8 cellular contexts compared by ENCODE assay signal in the genomic region with DNA sequence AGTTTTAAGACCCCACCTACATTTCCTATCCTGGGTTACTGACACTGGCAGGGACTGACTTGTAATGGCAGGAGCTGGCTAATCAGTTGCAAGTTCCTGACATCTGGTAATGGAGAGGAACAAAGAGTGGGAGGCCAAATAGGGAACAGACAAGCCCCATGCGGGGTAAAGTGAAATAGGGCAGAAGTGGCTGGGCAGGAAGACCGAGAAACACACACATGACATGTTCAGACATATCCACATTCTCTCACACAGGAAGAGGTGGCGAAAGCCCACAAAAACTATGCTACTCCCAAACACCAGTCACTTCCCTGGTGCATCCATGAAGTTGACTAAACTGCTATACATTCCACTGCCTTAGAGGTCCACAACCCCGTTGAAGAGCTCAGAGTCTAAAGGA.
A peak's percentile ranks its signal among the peaks of the same experiment; 100 is the strongest.
DNase-seq lines count a peak whose midpoint lies in the region; ATAC-seq and TF ChIP-seq lines count a peak whose summit lies in the region.

No MANE protein-coding gene starts in this region.

- CTCF ChIA-PET in PC-9 (lab: Charles Lee), result no interaction called here

- H2AFZ ChIP-seq in PC-9, result no peak overlapping the region

- 59 to 77% methylated on average over 4 of the region's 4 CpGs for WGBS in heart right ventricle, 2 donors

- no peak for DNase-seq in PC-9
- no peak for DNase-seq in heart right ventricle
- DNase-seq in tibial artery, result peak; percentile 52 to 70
- DNase-seq in ecto neural progenitor cell (ENCODE audit: low spot score), result no peak
- DNase-seq in HuH-7 (ENCODE audit: low spot score), result no peak
- no peak for DNase-seq in NCI-H2227 (lab: John Stamatoyannopoulos, UW; ENCODE audit: unreplicated experiment)

- H3K27ac ChIP-seq in PC-9, result peak overlapping the region; percentile 83; the same call in 1 of the 2 replicates
- peak overlapping the region in 4 of 10 donors; percentile 26 to 81 (median 45) for H3K27ac ChIP-seq in heart right ventricle
- H3K27ac ChIP-seq in tibial artery, result peak overlapping the region; percentile 46 to 50

- H3K4me1 ChIP-seq in PC-9 (replicated peaks; ENCODE audit: insufficient read depth), result peaks cover 63% of the 10 kb centered on the region
- H3K4me1 ChIP-seq in heart right ventricle, result peaks cover 0 to 51% (median 5%) of the 10 kb centered on the region in 9 donors
- peaks cover 0 to 40% (median 9%) of the 10 kb centered on the region in 4 donors for H3K4me1 ChIP-seq in tibial artery

- intact Hi-C loops in PC-9 (cut with micrococcal nuclease; ENCODE audit: unreplicated experiment) (no loop called here), heart right ventricle (cut with DNase I) (loop anchor here in 1 of 10 donors (10.0 kb wide), 1 partner anchor 183 kb away; no protein-coding TSS in a partner anchor), tibial artery (cut with DNase I; ENCODE audit: low total_unique reads) (loop anchor here (10.0 kb wide), 1 partner anchor 397 kb away; a partner anchor contains a TSS)

- H3K27me3 ChIP-seq in PC-9 (ENCODE audit: insufficient read depth, low read depth) (no peaks in the 10 kb centered on the region), heart right ventricle (no peaks in the 10 kb centered on the region), tibial artery (no peaks in the 10 kb centered on the region)

- ATAC-seq in GM19023 (IDR thresholded peaks at IDR 0.05; ENCODE audit: unreplicated experiment) (peak; percentile 80), HG02798 (IDR thresholded peaks at IDR 0.05; ENCODE audit: poor library complexity, unreplicated experiment) (peak; percentile 75), heart right ventricle (peak in 7 of 8 donors; percentile 40 to 77 (median 67))

- no TSS peak for BruUV-seq in PC-9 (replicated peaks; lab: Mats Ljungman, UMichigan)

- H3K9me3 ChIP-seq in PC-9 (ENCODE audit: insufficient read depth, low read depth) (peaks cover 43% of the 10 kb centered on the region), heart right ventricle (peaks cover 0 to 7% (median 0%) of the 10 kb centered on the region in 11 donors), tibial artery (no peaks in the 10 kb centered on the region)

- peaks cover 37% of the 10 kb centered on the region for H3F3A ChIP-seq in PC-9 (ENCODE audit: insufficient read depth, low read depth)

- H3K4me3 ChIP-seq in PC-9 (no peak overlapping the region), heart right ventricle (no peak overlapping the region), tibial artery (no peak overlapping the region)

- POLR2A ChIA-PET in PC-9 (lab: Charles Lee; ENCODE audit: unreplicated experiment), result no interaction called here

- no peaks in the 10 kb centered on the region for H4K20me1 ChIP-seq in PC-9 (ENCODE audit: insufficient read depth)

- no peaks in the 10 kb centered on the region for H3K9me2 ChIP-seq in PC-9 (ENCODE audit: insufficient read depth)

- no peaks in the 10 kb centered on the region for H3K79me2 ChIP-seq in PC-9 (ENCODE audit: low read depth)

- no peak for TF ChIP-seq CTCF in PC-9 (conservative IDR thresholded peaks at IDR 0.05)
- no peak for TF ChIP-seq CTCF in heart right ventricle (IDR thresholded peaks at IDR 0.05)
- TF ChIP-seq CTCF in tibial artery (IDR thresholded peaks at IDR 0.05), result no peak

- peak overlapping the region; percentile 5; the same call in 1 of the 2 replicates for H3K4me2 ChIP-seq in PC-9

- H3K36me3 ChIP-seq in PC-9 (ENCODE audit: low read depth), result no peaks in the 10 kb centered on the region; the same call in 1 of the 2 replicates
- H3K36me3 ChIP-seq in heart right ventricle, result no peaks in the 10 kb centered on the region
- H3K36me3 ChIP-seq in tibial artery, result no peaks in the 10 kb centered on the region

Comparison
In these comparisons a context has a peak if more than half of its experiments do, and no peak if none do; other contexts are left out.
1. DNase-seq: peak in tibial artery (2 of 2); none in PC-9 (0 of 2), heart right ventricle (0 of 2), ecto neural progenitor cell (single experiment), HuH-7 (single experiment) and NCI-H2227 (single experiment).
2. Peak in every context shown above with its lines, with median percentiles within 50 percentile points of each other: ATAC-seq.